14 cellular contexts compared by ENCODE assay signal in genomic region chr2:208319403-208319802, GRCh38. TPM values are rescaled to one million over a fixed set of nuclear protein-coding genes. Genes with fewer than 3 reads are reported as not detected.
DNase-seq lines count a peak whose midpoint lies in the region; ATAC-seq lines count a peak whose summit lies in the region.
"Had no signal": no experiment of that assay in that cellular context is flagged by ENCODE, and none has a peak within 500 bp of the region (broad histone marks: within the 10 kb centered on the region; RNA-seq: fewer than 3 reads in every experiment).

No MANE protein-coding gene starts in this region.

- peaks cover 4 to 5% of the 10 kb centered on the region in 2 donors for H3K36me3 ChIP-seq in aorta (ENCODE audit: control insufficient read depth in 1 of 2, insufficient read depth in 2 of 2, low read length in 1 of 2)

- DNase-seq in activated naive CD8-positive, alpha-beta T cell treated with anti-CD3 and anti-CD28 coated beads, Interleukin-2, amount 50 U/mL, for 24 hours: no peak
- no peak for DNase-seq in activated naive CD8-positive, alpha-beta T cell treated with anti-CD3 and anti-CD28 coated beads for 36 hours
- DNase-seq in fibroblast of peridontal ligament (ENCODE audit: extremely low read depth) (peak; percentile 40), aorta (no peak)
- no peak for DNase-seq in central memory CD4-positive, alpha-beta T cell
- no peak for DNase-seq in activated CD4-positive, CD25-positive, alpha-beta regulatory T cell (lab: John Stamatoyannopoulos, UW)
- DNase-seq: activated naive CD8-positive, alpha-beta T cell treated with anti-CD3 and anti-CD28 coated beads, Interleukin-2, amount 10 ng/mL, durations not matched to agents 7 days and 5 days; DMS 273 treated with DMSO at 0.1 percent for 48 hours; H9; right lobe of liver had no signal

- H3K4me3 Mint-ChIP-seq in activated naive CD8-positive, alpha-beta T cell treated with anti-CD3 and anti-CD28 coated beads, Interleukin-2, amount 50 U/mL, for 24 hours: no peak overlapping the region
- no peak overlapping the region for H3K4me3 Mint-ChIP-seq in activated naive CD8-positive, alpha-beta T cell treated with anti-CD3 and anti-CD28 coated beads for 36 hours
- H3K4me3 Mint-ChIP-seq: activated naive CD8-positive, alpha-beta T cell treated with anti-CD3 and anti-CD28 coated beads, Interleukin-2, amount 10 ng/mL, durations not matched to agents 7 days and 5 days; H9; mesothelial cell of epicardium had no signal

- no peaks in the 10 kb centered on the region for H3K4me1 ChIP-seq in aorta (ENCODE audit: control insufficient read depth in 1 of 2, insufficient read depth in 2 of 2, low read length in 2 of 2)
- H3K4me1 ChIP-seq: right lobe of liver had no signal

- peak; percentile 21 for ATAC-seq in activated naive CD8-positive, alpha-beta T cell treated with anti-CD3 and anti-CD28 coated beads, Interleukin-2, amount 50 U/mL, for 24 hours
- ATAC-seq in HG03442 (IDR thresholded peaks at IDR 0.05; ENCODE audit: unreplicated experiment): peak; percentile 46
- ATAC-seq in aorta (ENCODE audit: low FRiP score): peak; percentile 51
- ATAC-seq in esophagus mucosa: no peak
- ATAC-seq: right lobe of liver had no signal

- H3K9me3 ChIP-seq in aorta (ENCODE audit: control insufficient read depth, low read length): no peaks in the 10 kb centered on the region
- H3K9me3 ChIP-seq: right lobe of liver had no signal

- no peaks in the 10 kb centered on the region for H3K27me3 ChIP-seq in aorta (ENCODE audit: control insufficient read depth in 1 of 2, insufficient read depth in 2 of 2, low read length in 1 of 2)
- H3K27me3 ChIP-seq: right lobe of liver had no signal

- intact Hi-C loops in aorta (cut with DNase I): no loop called here

- no peaks in the 10 kb centered on the region for H3K27me3 Mint-ChIP-seq in activated naive CD8-positive, alpha-beta T cell treated with anti-CD3 and anti-CD28 coated beads, Interleukin-2, amount 50 U/mL, for 24 hours
- no peaks in the 10 kb centered on the region for H3K27me3 Mint-ChIP-seq in activated naive CD8-positive, alpha-beta T cell treated with anti-CD3 and anti-CD28 coated beads for 36 hours
- H3K27me3 Mint-ChIP-seq: activated naive CD8-positive, alpha-beta T cell treated with anti-CD3 and anti-CD28 coated beads, Interleukin-2, amount 10 ng/mL, durations not matched to agents 7 days and 5 days had no signal

- H3K9me3 Mint-ChIP-seq in activated naive CD8-positive, alpha-beta T cell treated with anti-CD3 and anti-CD28 coated beads, Interleukin-2, amount 50 U/mL, for 24 hours: no peaks in the 10 kb centered on the region
- H3K9me3 Mint-ChIP-seq in activated naive CD8-positive, alpha-beta T cell treated with anti-CD3 and anti-CD28 coated beads for 36 hours: no peaks in the 10 kb centered on the region
- H3K9me3 Mint-ChIP-seq: activated naive CD8-positive, alpha-beta T cell treated with anti-CD3 and anti-CD28 coated beads, Interleukin-2, amount 10 ng/mL, durations not matched to agents 7 days and 5 days; H9; mesothelial cell of epicardium had no signal

- H3K36me3 Mint-ChIP-seq in activated naive CD8-positive, alpha-beta T cell treated with anti-CD3 and anti-CD28 coated beads, Interleukin-2, amount 50 U/mL, for 24 hours (ENCODE audit: low read depth): peaks cover 48% of the 10 kb centered on the region
- H3K36me3 Mint-ChIP-seq in activated naive CD8-positive, alpha-beta T cell treated with anti-CD3 and anti-CD28 coated beads for 36 hours: peaks cover 36% of the 10 kb centered on the region

- H3K27ac Mint-ChIP-seq in activated naive CD8-positive, alpha-beta T cell treated with anti-CD3 and anti-CD28 coated beads, Interleukin-2, amount 50 U/mL, for 24 hours: peak overlapping the region; percentile 50
- H3K27ac Mint-ChIP-seq in activated naive CD8-positive, alpha-beta T cell treated with anti-CD3 and anti-CD28 coated beads for 36 hours: no peak overlapping the region
- H3K27ac Mint-ChIP-seq: activated naive CD8-positive, alpha-beta T cell treated with anti-CD3 and anti-CD28 coated beads, Interleukin-2, amount 10 ng/mL, durations not matched to agents 7 days and 5 days; H9; mesothelial cell of epicardium had no signal

- H3K4me1 Mint-ChIP-seq in activated naive CD8-positive, alpha-beta T cell treated with anti-CD3 and anti-CD28 coated beads, Interleukin-2, amount 50 U/mL, for 24 hours: peaks cover 32% of the 10 kb centered on the region
- H3K4me1 Mint-ChIP-seq in activated naive CD8-positive, alpha-beta T cell treated with anti-CD3 and anti-CD28 coated beads for 36 hours: peaks cover 16% of the 10 kb centered on the region
- H3K4me1 Mint-ChIP-seq: activated naive CD8-positive, alpha-beta T cell treated with anti-CD3 and anti-CD28 coated beads, Interleukin-2, amount 10 ng/mL, durations not matched to agents 7 days and 5 days; H9 had no signal

- WGBS in aorta, 2 donors: 6 to 9% methylated on average over 2 of the region's 2 CpGs

- peak overlapping the region in 1 of 2 donors; percentile 82 for H3K27ac ChIP-seq in aorta (ENCODE audit: low read depth in 1 of 2, low read length in 2 of 2)
- H3K27ac ChIP-seq: right lobe of liver, SK-N-MC had no signal

- no peak overlapping the region for H3K4me3 ChIP-seq in aorta (ENCODE audit: low read length in 2 of 2)
- H3K4me3 ChIP-seq: right lobe of liver, SK-N-MC had no signal

RNA-seq across cellular contexts. Expression of gene PIKFYVE, which starts 53.3 kb away (rescaled TPM):
- 10 to 100 TPM; 13.5 to 13.6 TPM for total RNA-seq in activated naive CD8-positive, alpha-beta T cell treated with anti-CD3 and anti-CD28 coated beads for 36 hours
- total RNA-seq in aorta: 10 to 100 TPM; 31.9 to 42.6 TPM
- polyA plus RNA-seq in aorta: 1 to 10 TPM; 5.5 to 6.8 TPM
- 12.0 TPM for total RNA-seq in esophagus mucosa
